In the genomic region with DNA sequence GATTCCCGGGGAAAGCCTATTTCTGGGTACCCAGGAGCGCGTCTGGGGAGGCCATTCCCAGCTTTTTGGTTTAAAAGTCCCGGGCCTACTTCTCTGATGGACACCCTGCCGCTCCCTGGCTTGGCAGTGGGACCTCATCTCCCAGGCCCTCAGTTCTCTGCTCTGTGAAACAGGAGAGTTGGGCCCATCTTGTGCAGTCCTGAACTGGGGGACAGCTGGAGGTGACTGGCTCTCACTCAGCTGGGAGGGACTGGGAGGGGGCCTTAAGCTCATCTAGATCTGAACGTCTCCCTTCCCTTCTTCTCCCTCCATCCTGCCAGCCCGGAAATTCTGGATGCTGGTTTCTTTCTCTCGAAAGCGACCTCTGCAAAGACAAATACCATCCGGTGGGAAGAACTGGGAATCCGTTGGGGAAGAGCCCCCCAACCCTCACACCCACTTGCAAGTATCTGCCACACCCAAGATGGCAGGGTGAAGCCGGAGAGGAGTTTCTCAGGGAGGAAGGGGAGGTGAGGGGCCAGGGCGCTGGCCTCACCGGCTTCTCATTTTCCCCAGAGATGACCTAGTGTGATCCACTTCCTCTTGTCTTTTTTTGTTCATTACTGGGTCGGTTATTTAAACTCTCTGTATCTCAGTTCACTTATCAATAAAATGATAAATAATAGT, we compare ENCODE assay signal across 8 cellular contexts. TPM values are rescaled to one million over a fixed set of nuclear protein-coding genes. Genes with fewer than 3 reads are reported as not detected.
DNase-seq lines count a peak whose midpoint lies in the region; ATAC-seq and TF ChIP-seq lines count a peak whose summit lies in the region.

No MANE protein-coding gene starts in this region.

- H3K9ac ChIP-seq in colonic mucosa (ENCODE audit: low read depth in 2 of 2, low read length in 2 of 2) = peak overlapping the region; percentile 86 to 97
- peak overlapping the region; percentile 88 for H3K9ac ChIP-seq in muscle layer of colon (ENCODE audit: low read length)

- H3K9me3 ChIP-seq in left ventricle myocardium inferior (replicated peaks) (no peaks in the 10 kb centered on the region), colonic mucosa (no peaks in the 10 kb centered on the region), muscle layer of colon (ENCODE audit: low read length) (no peaks in the 10 kb centered on the region), aorta (ENCODE audit: control insufficient read depth, low read length) (no peaks in the 10 kb centered on the region)

- DNase-seq in left ventricle myocardium inferior (no peak), left cardiac atrium (no peak), colonic mucosa (no peak), aorta (peak in 1 of 2 donors; percentile 45), NCI-H526 (lab: John Stamatoyannopoulos, UW) (no peak), NCI-H1048 (lab: John Stamatoyannopoulos, UW) (no peak), superior temporal gyrus (ENCODE audit: extremely low spot score) (no peak)

- ATAC-seq in left cardiac atrium (no peak), aorta (ENCODE audit: low FRiP score) (no peak)

- H3K27me3 ChIP-seq in left ventricle myocardium inferior (ENCODE audit: low read depth) = no peaks in the 10 kb centered on the region
- no peaks in the 10 kb centered on the region for H3K27me3 ChIP-seq in colonic mucosa
- no peaks in the 10 kb centered on the region for H3K27me3 ChIP-seq in muscle layer of colon (ENCODE audit: control insufficient read depth in 1 of 2, insufficient read depth in 2 of 2, low read length in 2 of 2)
- no peaks in the 10 kb centered on the region for H3K27me3 ChIP-seq in aorta (ENCODE audit: control insufficient read depth in 1 of 2, insufficient read depth in 2 of 2, low read length in 1 of 2)

- H3K4me3 ChIP-seq in left ventricle myocardium inferior = peak overlapping the region; percentile 89
- peak overlapping the region; percentile 84 for H3K4me3 ChIP-seq in colonic mucosa
- peak overlapping the region; percentile 76 to 85 for H3K4me3 ChIP-seq in muscle layer of colon (ENCODE audit: low read depth in 1 of 2, low read length in 2 of 2)
- peak overlapping the region; percentile 70 to 74 for H3K4me3 ChIP-seq in aorta (ENCODE audit: low read length in 2 of 2)

- 38 to 51% methylated on average over 15 of the region's 15 CpGs for WGBS in aorta, 2 donors

- H3K27ac ChIP-seq in left ventricle myocardium inferior (replicated peaks) (peak overlapping the region; percentile 94), colonic mucosa (peak overlapping the region; percentile 82), muscle layer of colon (ENCODE audit: low read depth, low read length) (peak overlapping the region; percentile 77), aorta (ENCODE audit: low read depth in 1 of 2, low read length in 2 of 2) (no peak overlapping the region)

- peaks cover 74% of the 10 kb centered on the region for H3K4me1 ChIP-seq in left ventricle myocardium inferior
- H3K4me1 ChIP-seq in colonic mucosa = peaks cover 10% of the 10 kb centered on the region
- H3K4me1 ChIP-seq in muscle layer of colon (ENCODE audit: insufficient read depth, low read length) = peaks cover 44% of the 10 kb centered on the region
- H3K4me1 ChIP-seq in aorta (ENCODE audit: control insufficient read depth in 1 of 2, insufficient read depth in 2 of 2, low read length in 2 of 2) = no peaks in the 10 kb centered on the region

- no peaks in the 10 kb centered on the region for H3K36me3 ChIP-seq in left ventricle myocardium inferior
- no peaks in the 10 kb centered on the region for H3K36me3 ChIP-seq in colonic mucosa
- no peaks in the 10 kb centered on the region for H3K36me3 ChIP-seq in muscle layer of colon (ENCODE audit: insufficient read depth, low read length)
- no peaks in the 10 kb centered on the region for H3K36me3 ChIP-seq in aorta (ENCODE audit: control insufficient read depth in 1 of 2, insufficient read depth in 2 of 2, low read length in 1 of 2)

- intact Hi-C loops in left ventricle myocardium inferior (cut with micrococcal nuclease) (no loop called here), left cardiac atrium (cut with DNase I) (no loop called here), colonic mucosa (cut with DNase I) (no loop called here), aorta (cut with DNase I) (loop anchor here (2.0 to 5.0 kb wide), 2 partner anchors 26 to 72 kb away; no protein-coding TSS in a partner anchor)

- no peak for TF ChIP-seq CTCF in left ventricle myocardium inferior (IDR thresholded peaks at IDR 0.05; ENCODE audit: borderline replicate concordance)
- TF ChIP-seq CTCF in colonic mucosa (IDR thresholded peaks at IDR 0.05) = no peak

RNA-seq across cellular contexts. Expression of a gene that starts 1.4 kb away (rescaled TPM):
- total RNA-seq in left ventricle myocardium inferior (13.8 TPM), left cardiac atrium (10 to 100 TPM; 19.1 to 19.9 TPM), colonic mucosa (10 to 100 TPM; 18.4 to 23.2 TPM), aorta (10 to 100 TPM; 49.1 to 53.8 TPM)
- 10 to 100 TPM; 10.5 to 11.0 TPM for polyA plus RNA-seq in aorta

Comparison
In these comparisons a context has a peak if more than half of its experiments do, and no peak if none do; other contexts are left out.
1. H3K27ac ChIP-seq: peak in left ventricle myocardium inferior (single experiment), colonic mucosa (single experiment) and muscle layer of colon (single experiment); none in aorta (0 of 2).
2. intact Hi-C loops: an anchor here in aorta (2.0 to 5.0 kb wide); none called in left ventricle myocardium inferior, left cardiac atrium and colonic mucosa.
3. Peak in every context shown above with its lines, with median percentiles within 50 percentile points of each other: H3K4me3 ChIP-seq.